8 cellular contexts compared by ENCODE assay signal in genomic region chr5:37717613-37718431, GRCh38.
A peak's percentile ranks its signal among the peaks of the same experiment; 100 is the strongest.
DNase-seq lines count a peak whose midpoint lies in the region; ATAC-seq and TF ChIP-seq lines count a peak whose summit lies in the region.

No MANE protein-coding gene starts in this region.

- no peaks in the 10 kb centered on the region for H3K27me3 Mint-ChIP-seq in endothelial cell (ENCODE audit: unreplicated experiment)

- H3K27ac Mint-ChIP-seq in endothelial cell (ENCODE audit: unreplicated experiment): no peak overlapping the region

- no peak for TF ChIP-seq CTCF in HFF-Myc (IDR thresholded peaks at IDR 0.05; ENCODE audit: low read depth, low read length, missing control alignments)
- no peak for TF ChIP-seq CTCF in endothelial cell (IDR thresholded peaks at IDR 0.05; ENCODE audit: unreplicated experiment)

- DNase-seq in HFF-Myc (ENCODE audit: extremely low read depth, low read depth) (peak; percentile 86), NCI-H526 treated with DMSO at 0.1 percent for 48 hours (lab: John Stamatoyannopoulos, UW) (peak; percentile 88), endothelial cell (ENCODE audit: low spot score) (peak; percentile 65), renal cortical epithelial cell (ENCODE audit: low read depth) (peak; percentile 78), GOT3 (lab: John Stamatoyannopoulos, UW) (no peak), HUDEP-2 (lab: John Stamatoyannopoulos, UW; ENCODE audit: unreplicated experiment in 76 of 76) (no peak)
- no peak for DNase-seq in activated CD4-positive, alpha-beta T cell treated with anti-CD3 and anti-CD28 coated beads for 4 hours

- no peak for ATAC-seq in HG03521 (IDR thresholded peaks at IDR 0.05; ENCODE audit: unreplicated experiment)

- H3K4me3 Mint-ChIP-seq in endothelial cell (ENCODE audit: unreplicated experiment): no peak overlapping the region

- H3K4me3 ChIP-seq in HFF-Myc (replicated peaks; ENCODE audit: low read depth, low read length): no peak overlapping the region

- no peaks in the 10 kb centered on the region for H3K36me3 Mint-ChIP-seq in endothelial cell (ENCODE audit: low read depth, unreplicated experiment)

- no peaks in the 10 kb centered on the region for H3K9me3 Mint-ChIP-seq in endothelial cell (ENCODE audit: unreplicated experiment)

- H3K4me1 Mint-ChIP-seq in endothelial cell (ENCODE audit: unreplicated experiment): peaks cover 19% of the 10 kb centered on the region

Comparison
In these comparisons a context has a peak if more than half of its experiments do, and no peak if none do; other contexts are left out.
1. DNase-seq: peak in HFF-Myc (single experiment), NCI-H526 treated with DMSO at 0.1 percent for 48 hours (single experiment), endothelial cell (single experiment) and renal cortical epithelial cell (single experiment); none in GOT3 (single experiment), activated CD4-positive, alpha-beta T cell treated with anti-CD3 and anti-CD28 coated beads for 4 hours (0 of 2) and HUDEP-2 (0 of 76).